In genomic region chr11:58513747-58514367, GRCh38 we compare ENCODE assay signal across 8 cellular contexts. TPM values are rescaled to one million over a fixed set of nuclear protein-coding genes. Genes with fewer than 3 reads are reported as not detected.
DNase-seq lines count a peak whose midpoint lies in the region; ATAC-seq and TF ChIP-seq lines count a peak whose summit lies in the region.

No MANE protein-coding gene starts in this region.

- H3K36me3 ChIP-seq in CD8-positive, alpha-beta T cell (ENCODE audit: insufficient read depth, low read length), result no peaks in the 10 kb centered on the region

- H3K4me3 ChIP-seq in CD8-positive, alpha-beta T cell (ENCODE audit: low read depth, low read length), result no peak overlapping the region
- no peak overlapping the region for H3K4me3 ChIP-seq in fibroblast of mammary gland (ENCODE audit: control insufficient read depth, low read depth, low read length)

- CTCF ChIA-PET in CD8-positive, alpha-beta T cell (lab: Charles Lee), result interaction anchor here (1.1 to 4.0 kb wide), 4 partner anchors 10 to 116 kb away, joined by 3 to 15 read pairs (median 4); no protein-coding TSS in a partner anchor

- POLR2A ChIA-PET in CD8-positive, alpha-beta T cell (lab: Charles Lee), result no interaction called here

- H3K27ac ChIP-seq in CD8-positive, alpha-beta T cell (ENCODE audit: low read depth, low read length), result no peak overlapping the region

- DNase-seq in CD8-positive, alpha-beta T cell, result peak in 1 of 7 experiments; percentile 23
- DNase-seq in HT1080 (ENCODE audit: low read depth) (peak; percentile 56), SK-N-DZ (ENCODE audit: low spot score) (peak; percentile 51), fibroblast of mammary gland (ENCODE audit: low read depth) (peak; percentile 75), occipital lobe (lab: John Stamatoyannopoulos, UW) (peak; percentile 10), NCI-H1694 (lab: John Stamatoyannopoulos, UW) (no peak)
- no peak for DNase-seq in activated CD8-positive, alpha-beta memory T cell treated with anti-CD3 and anti-CD28 coated beads, Interleukin-2, amount 50 U/mL, for 4 hours

- no peaks in the 10 kb centered on the region for H3K9me3 Mint-ChIP-seq in CD8-positive, alpha-beta T cell

- intact Hi-C loops in CD8-positive, alpha-beta T cell (cut with DNase I, micrococcal nuclease), result loop anchor here in 1 of 2 experiments (5.0 kb wide), 1 partner anchor 947 kb away; the partner anchor contains the start of gene UBE2L6

- no peak for ATAC-seq in CD8-positive, alpha-beta T cell
- ATAC-seq in GM18498 (IDR thresholded peaks at IDR 0.05; ENCODE audit: unreplicated experiment), result peak; percentile 75

- TF ChIP-seq CTCF in CD8-positive, alpha-beta T cell (IDR thresholded peaks at IDR 0.05), result peak; percentile 45
- peak; percentile 75 for TF ChIP-seq CTCF in fibroblast of mammary gland (conservative IDR thresholded peaks at IDR 0.05; ENCODE audit: control insufficient read depth, insufficient read depth, low read depth, low read length)

- no peaks in the 10 kb centered on the region for H3K9me3 ChIP-seq in CD8-positive, alpha-beta T cell (ENCODE audit: low read length)

- no peaks in the 10 kb centered on the region for H3K27me3 Mint-ChIP-seq in CD8-positive, alpha-beta T cell (ENCODE audit: low read depth)

- H3K27ac Mint-ChIP-seq in CD8-positive, alpha-beta T cell, result no peak overlapping the region

- H3K36me3 Mint-ChIP-seq in CD8-positive, alpha-beta T cell, result peaks cover under 1% of the 10 kb centered on the region

- no peaks in the 10 kb centered on the region for H3K27me3 ChIP-seq in CD8-positive, alpha-beta T cell (ENCODE audit: insufficient read depth, low read length)

- H3K4me1 Mint-ChIP-seq in CD8-positive, alpha-beta T cell (ENCODE audit: low read depth), result peaks cover 5% of the 10 kb centered on the region

- no peaks in the 10 kb centered on the region for H3K4me1 ChIP-seq in CD8-positive, alpha-beta T cell (ENCODE audit: insufficient read depth, low read length)

- no peak overlapping the region for H3K4me3 Mint-ChIP-seq in CD8-positive, alpha-beta T cell

RNA-seq across cellular contexts. Expression of gene OR5B21, which starts 6.0 kb away (rescaled TPM):
- total RNA-seq in CD8-positive, alpha-beta T cell, result not detected
- not detected in 2 replicates for total RNA-seq in HT1080 (2014; rRNA removed; shearing (Covaris generic))
- not detected in 2 replicates for polyA plus RNA-seq in HT1080 (2015; cell fraction: cytosol; rRNA removed)
- polyA plus RNA-seq in HT1080 (2015; cell fraction: nucleus; rRNA removed), result not detected in 2 replicates
- polyA plus RNA-seq in SK-N-DZ (2014; cell fraction: cytosol; rRNA removed), result not detected in 2 replicates
- polyA plus RNA-seq in SK-N-DZ (2014; cell fraction: nucleus; rRNA removed), result not detected in 2 replicates
- not detected for total RNA-seq in occipital lobe

Comparison
In these comparisons a context has a peak if more than half of its experiments do, and no peak if none do; other contexts are left out.
1. DNase-seq: peak in HT1080 (single experiment), SK-N-DZ (single experiment), fibroblast of mammary gland (single experiment) and occipital lobe (single experiment); none in NCI-H1694 (single experiment) and activated CD8-positive, alpha-beta memory T cell treated with anti-CD3 and anti-CD28 coated beads, Interleukin-2, amount 50 U/mL, for 4 hours (single experiment).